Comparison of ENCODE assay signal across 28 cellular contexts in genomic region chr2:77387324-77387723, GRCh38.
"Had no signal": no experiment of that assay in that cellular context is flagged by ENCODE, and none has a peak within 500 bp of the region (broad histone marks: within the 10 kb centered on the region; RNA-seq: fewer than 3 reads in every experiment).

No MANE protein-coding gene starts in this region.

- H3K4me3 Mint-ChIP-seq: activated CD4-positive, alpha-beta memory T cell treated with anti-CD3 and anti-CD28 coated beads for 36 hours; activated CD4-positive, alpha-beta T cell treated with anti-CD3 and anti-CD28 coated beads, Interleukin-2, amount 10 ng/mL, durations not matched to agents 24 days and 14 days; central memory CD8-positive, alpha-beta T cell; dendritic cell treated with granulocyte-macrophage colony-stimulating factor and Interleukin-4, amounts not matched to agents 40 ng/mL and 50 ng/mL, for 4 days; nephron progenitor cell; stimulated activated naive B cell treated with anti-CD40 and anti-IgM and Interleukin-4, amounts not matched to agents 10 μg/mL and 1 μg/mL and 100 μg/mL, for 72 hours; T-helper 17 cell had no signal

- H3K9ac ChIP-seq: parathyroid adenoma had no signal

- H3K27me3 ChIP-seq: breast epithelium, esophagus muscularis mucosa, foreskin keratinocyte, heart left ventricle, right atrium auricular region, stomach, tibial artery, upper lobe of right lung had no signal

- H3K79me2 ChIP-seq: parathyroid adenoma had no signal

- DNase-seq: activated CD4-positive, alpha-beta memory T cell treated with anti-CD3 and anti-CD28 coated beads for 36 hours; activated CD4-positive, alpha-beta T cell treated with anti-CD3 and anti-CD28 coated beads, Interleukin-2, amount 10 ng/mL, durations not matched to agents 24 days and 14 days; activated CD4-positive, CD25-positive, alpha-beta regulatory T cell treated with anti-CD3 and anti-CD28 coated beads, Interleukin-2, amount 50 U/mL, for 72 hours; activated CD8-positive, alpha-beta memory T cell treated with anti-CD3 and anti-CD28 coated beads, Interleukin-2, amount 50 U/mL, for 4 hours; activated T-cell treated with anti-CD3 and anti-CD28 coated beads, Interleukin-2, amount 50 U/mL, for 1 hour; foreskin keratinocyte; heart left ventricle; kidney glomerular epithelial cell; nephron progenitor cell; occipital lobe; stimulated activated CD4-positive, alpha-beta T cell treated with anti-CD3 and anti-CD28 coated beads, Interleukin-1b, Interleukin-23, amount 100 ng/mL, for 48 hours; stimulated activated naive B cell treated with anti-CD40 and anti-IgM and Interleukin-4, amounts not matched to agents 10 μg/mL and 1 μg/mL and 100 μg/mL, for 72 hours; stomach; T-helper 17 cell; T1000; tibial artery; upper lobe of right lung; WERI-Rb-1 had no signal

- H3K27ac ChIP-seq: breast epithelium, esophagus muscularis mucosa, foreskin keratinocyte, heart left ventricle, parathyroid adenoma, right atrium auricular region, stomach, tibial artery, upper lobe of right lung, WERI-Rb-1 had no signal

- H3K27me3 Mint-ChIP-seq: activated CD4-positive, alpha-beta memory T cell treated with anti-CD3 and anti-CD28 coated beads for 36 hours; activated CD4-positive, alpha-beta T cell treated with anti-CD3 and anti-CD28 coated beads, Interleukin-2, amount 10 ng/mL, durations not matched to agents 24 days and 14 days; central memory CD8-positive, alpha-beta T cell; dendritic cell treated with granulocyte-macrophage colony-stimulating factor and Interleukin-4, amounts not matched to agents 40 ng/mL and 50 ng/mL, for 4 days; stimulated activated naive B cell treated with anti-CD40 and anti-IgM and Interleukin-4, amounts not matched to agents 10 μg/mL and 1 μg/mL and 100 μg/mL, for 72 hours; T-helper 17 cell had no signal

- H3K4me3 ChIP-seq: breast epithelium, esophagus muscularis mucosa, heart left ventricle, lung, right atrium auricular region, smooth muscle cell, stomach, tibial artery, upper lobe of right lung had no signal

- H3K9me3 Mint-ChIP-seq: dendritic cell treated with granulocyte-macrophage colony-stimulating factor and Interleukin-4, amounts not matched to agents 40 ng/mL and 50 ng/mL, for 4 days; nephron progenitor cell; stimulated activated naive B cell treated with anti-CD40 and anti-IgM and Interleukin-4, amounts not matched to agents 10 μg/mL and 1 μg/mL and 100 μg/mL, for 72 hours had no signal

- H3K27ac Mint-ChIP-seq: activated CD4-positive, alpha-beta memory T cell treated with anti-CD3 and anti-CD28 coated beads for 36 hours; activated CD4-positive, alpha-beta T cell treated with anti-CD3 and anti-CD28 coated beads, Interleukin-2, amount 10 ng/mL, durations not matched to agents 24 days and 14 days; activated naive CD4-positive, alpha-beta T cell treated with anti-CD3 and anti-CD28 coated beads, Interleukin-2, amount 50 U/mL, for 72 hours; dendritic cell treated with granulocyte-macrophage colony-stimulating factor and Interleukin-4, amounts not matched to agents 40 ng/mL and 50 ng/mL, for 4 days; stimulated activated naive B cell treated with anti-CD40 and anti-IgM and Interleukin-4, amounts not matched to agents 10 μg/mL and 1 μg/mL and 100 μg/mL, for 72 hours; T-helper 17 cell had no signal

- H2AFZ ChIP-seq: parathyroid adenoma had no signal

- H3K4me1 ChIP-seq: breast epithelium, esophagus muscularis mucosa, foreskin keratinocyte, heart left ventricle, parathyroid adenoma, right atrium auricular region, stomach, tibial artery, upper lobe of right lung had no signal

- H3K36me3 ChIP-seq: breast epithelium, esophagus muscularis mucosa, heart left ventricle, right atrium auricular region, stomach, tibial artery, upper lobe of right lung, WERI-Rb-1 had no signal

- H3K36me3 Mint-ChIP-seq: activated CD4-positive, alpha-beta memory T cell treated with anti-CD3 and anti-CD28 coated beads for 36 hours; activated naive CD4-positive, alpha-beta T cell treated with anti-CD3 and anti-CD28 coated beads, Interleukin-2, amount 50 U/mL, for 72 hours; stimulated activated naive B cell treated with anti-CD40 and anti-IgM and Interleukin-4, amounts not matched to agents 10 μg/mL and 1 μg/mL and 100 μg/mL, for 72 hours had no signal

- H3K4me1 Mint-ChIP-seq: activated CD4-positive, alpha-beta T cell treated with anti-CD3 and anti-CD28 coated beads, Interleukin-2, amount 10 ng/mL, durations not matched to agents 24 days and 14 days; central memory CD8-positive, alpha-beta T cell; stimulated activated naive B cell treated with anti-CD40 and anti-IgM and Interleukin-4, amounts not matched to agents 10 μg/mL and 1 μg/mL and 100 μg/mL, for 72 hours; T-helper 17 cell had no signal

- H3K9me3 ChIP-seq: breast epithelium, esophagus muscularis mucosa, heart left ventricle, right atrium auricular region, stomach, tibial artery, upper lobe of right lung had no signal

- ATAC-seq: activated naive CD4-positive, alpha-beta T cell treated with anti-CD3 and anti-CD28 coated beads, Interleukin-2, amount 50 U/mL, for 72 hours; foreskin keratinocyte; heart left ventricle; left lobe of liver; stimulated activated naive B cell treated with anti-CD40 and anti-IgM and Interleukin-4, amounts not matched to agents 10 μg/mL and 1 μg/mL and 100 μg/mL, for 72 hours; T-helper 17 cell; upper lobe of right lung had no signal

- H3K4me2 ChIP-seq: smooth muscle cell had no signal
